In genomic region chr16:66273036-66273435, GRCh38 we compare ENCODE assay signal across 23 cellular contexts.
"Had no signal": no experiment of that assay in that cellular context is flagged by ENCODE, and none has a peak within 500 bp of the region (broad histone marks: within the 10 kb centered on the region; RNA-seq: fewer than 3 reads in every experiment).

No MANE protein-coding gene starts in this region.

- ATAC-seq: esophagus mucosa; gastrocnemius medialis; heart right ventricle; left cardiac atrium; left ventricle myocardium superior; naive thymus-derived CD4-positive, alpha-beta T cell had no signal

- H3K36me3 Mint-ChIP-seq: naive thymus-derived CD4-positive, alpha-beta T cell had no signal

- H3K36me3 ChIP-seq: gastrocnemius medialis, heart right ventricle, ovary, right atrium auricular region, sigmoid colon, stomach, thoracic aorta, transverse colon had no signal

- H3K4me1 ChIP-seq: gastrocnemius medialis had no signal

- H3K27me3 ChIP-seq: dorsolateral prefrontal cortex, ovary, right atrium auricular region, sigmoid colon had no signal

- H3K27ac Mint-ChIP-seq: naive thymus-derived CD4-positive, alpha-beta T cell had no signal

- H3K4me3 ChIP-seq: dorsolateral prefrontal cortex, gastrocnemius medialis, heart right ventricle, lung, ovary, right atrium auricular region, sigmoid colon, skin epidermis, stomach, thoracic aorta, transverse colon had no signal

- H3K4me3 Mint-ChIP-seq: naive thymus-derived CD4-positive, alpha-beta T cell had no signal

- DNase-seq: cortex of kidney; effector memory CD4-positive, alpha-beta T cell; gastrocnemius medialis; heart right ventricle; kidney; left cardiac atrium; left ventricle myocardium superior; mesenchymal stem cell; sigmoid colon; stimulated activated CD4-positive, alpha-beta T cell treated with anti-CD3 and anti-CD28 coated beads, Interleukin-2, amount 100 ng/mL, for 24 hours; stimulated activated CD4-positive, alpha-beta T cell treated with anti-CD3 and anti-CD28 coated beads, Interleukin-4, amount 100 ng/mL, for 4 hours; stimulated activated naive CD4-positive, alpha-beta T cell; stomach; substantia nigra; transverse colon had no signal

- H3K9me3 ChIP-seq: gastrocnemius medialis, ovary, right atrium auricular region, sigmoid colon, stomach, thoracic aorta, transverse colon had no signal

- H3K27ac ChIP-seq: dorsolateral prefrontal cortex, gastrocnemius medialis, heart right ventricle, ovary, right atrium auricular region, sigmoid colon, stomach, thoracic aorta, transverse colon had no signal
